Comparison of ENCODE assay signal across 23 cellular contexts in the genomic region with DNA sequence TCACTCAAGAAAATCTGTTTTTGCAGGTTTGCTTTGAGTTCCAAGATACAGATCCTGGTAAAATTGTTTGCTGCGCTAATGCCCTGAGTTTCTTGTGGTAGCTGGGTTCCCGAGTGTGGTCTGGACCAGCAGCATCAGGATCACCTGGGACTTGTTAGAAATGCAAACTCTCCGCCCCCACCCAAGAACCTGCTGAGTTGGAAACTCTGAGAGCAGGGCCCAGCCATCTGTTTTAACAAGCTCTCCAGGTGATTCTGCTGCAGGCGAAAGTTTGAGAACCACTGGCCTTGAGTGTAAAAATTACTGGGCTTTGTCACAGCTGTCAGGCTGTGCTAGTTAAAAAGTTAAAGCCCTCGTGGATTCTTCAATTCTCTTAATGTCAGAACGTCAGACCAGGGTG. TPM values are rescaled to one million over a fixed set of nuclear protein-coding genes. Genes with fewer than 3 reads are reported as not detected.
"Had no signal": no experiment of that assay in that cellular context is flagged by ENCODE, and none has a peak within 500 bp of the region (broad histone marks: within the 10 kb centered on the region; RNA-seq: fewer than 3 reads in every experiment).

No MANE protein-coding gene starts in this region.

- H3K9me3 Mint-ChIP-seq: activated CD4-positive, alpha-beta T cell treated with anti-CD3 and anti-CD28 coated beads, Interleukin-2, amount 10 ng/mL, durations not matched to agents 7 days and 5 days; activated T-cell treated with anti-CD3 and anti-CD28 coated beads, Interleukin-2, amount 50 U/mL, for 72 hours had no signal

- H3K27ac ChIP-seq: brain microvascular endothelial cell, foreskin keratinocyte, left lung, tibial nerve had no signal

- H3K4me3 Mint-ChIP-seq: activated CD4-positive, alpha-beta T cell treated with anti-CD3 and anti-CD28 coated beads, Interleukin-2, amount 10 ng/mL, durations not matched to agents 7 days and 5 days; activated CD8-positive, alpha-beta T cell treated with anti-CD3 and anti-CD28 coated beads, Interleukin-2, amount 10 ng/mL, durations not matched to agents 7 days and 5 days; activated T-cell treated with anti-CD3 and anti-CD28 coated beads, Interleukin-2, amount 50 U/mL, for 72 hours; nephron had no signal

- FAIRE-seq: colon, urothelium cell line had no signal

- H3K4me3 ChIP-seq: left lung, tibial nerve had no signal

- H3K27me3 ChIP-seq: brain microvascular endothelial cell, left lung, tibial nerve had no signal

- H3K27ac Mint-ChIP-seq: activated CD4-positive, alpha-beta T cell treated with anti-CD3 and anti-CD28 coated beads, Interleukin-2, amount 10 ng/mL, durations not matched to agents 7 days and 5 days; activated CD8-positive, alpha-beta T cell treated with anti-CD3 and anti-CD28 coated beads, Interleukin-2, amount 10 ng/mL, durations not matched to agents 7 days and 5 days; activated T-cell treated with anti-CD3 and anti-CD28 coated beads, Interleukin-2, amount 50 U/mL, for 72 hours had no signal

- DNase-seq: activated CD4-positive, alpha-beta T cell treated with anti-CD3 and anti-CD28 coated beads, Interleukin-2, amount 10 ng/mL, durations not matched to agents 7 days and 5 days; activated CD8-positive, alpha-beta memory T cell treated with anti-CD3 and anti-CD28 coated beads, Interleukin-2, amount 50 U/mL, for 48 hours; activated CD8-positive, alpha-beta T cell treated with anti-CD3 and anti-CD28 coated beads, Interleukin-2, amount 10 ng/mL, durations not matched to agents 7 days and 5 days; activated effector memory CD4-positive, alpha-beta T cell treated with anti-CD3 and anti-CD28 coated beads, Interleukin-2, amount 50 U/mL, for 16 hours; activated naive CD4-positive, alpha-beta T cell treated with anti-CD3 and anti-CD28 coated beads, Interleukin-2, amount 50 U/mL, for 16 hours; activated T-cell treated with anti-CD3 and anti-CD28 coated beads, Interleukin-2, amount 50 U/mL, for 72 hours; aorta; brain microvascular endothelial cell; central memory CD4-positive, alpha-beta T cell; foreskin keratinocyte; glutamatergic neuron; left lung; midbrain; stimulated activated CD4-positive, alpha-beta T cell treated with anti-CD3 and anti-CD28 coated beads, Interleukin-12 subunit alpha, Interleukin-12 subunit beta, amount 100 ng/mL, for 4 hours; stimulated activated CD4-positive, alpha-beta T cell treated with anti-CD3 and anti-CD28 coated beads, Interleukin-2, amount 100 ng/mL, for 24 hours; stimulated activated naive CD8-positive, alpha-beta T cell treated with anti-CD3 and anti-CD28 coated beads, Interleukin-15, Interleukin-2, amounts not matched to agents 100 U/mL and 50 U/mL, for 24 hours; substantia nigra; T1000 had no signal

- H3K4me1 ChIP-seq: foreskin keratinocyte, left lung, tibial nerve had no signal

- H3K9me3 ChIP-seq: left lung, tibial nerve had no signal

- H3K36me3 ChIP-seq: brain microvascular endothelial cell, left lung, tibial nerve had no signal

- ATAC-seq: activated CD4-positive, CD25-positive, alpha-beta regulatory T cell treated with anti-CD3 and anti-CD28 coated beads, Interleukin-2, amount 50 U/mL, for 24 hours; activated CD8-positive, alpha-beta T cell treated with anti-CD3 and anti-CD28 coated beads, Interleukin-2, amount 10 ng/mL, durations not matched to agents 7 days and 5 days; activated T-cell treated with anti-CD3 and anti-CD28 coated beads, Interleukin-2, amount 50 U/mL, for 72 hours; foreskin keratinocyte; left lung; stimulated activated naive CD8-positive, alpha-beta T cell treated with anti-CD3 and anti-CD28 coated beads, Interleukin-15, Interleukin-2, amounts not matched to agents 100 U/mL and 50 U/mL, for 24 hours had no signal

- H3K4me1 Mint-ChIP-seq: activated CD4-positive, alpha-beta T cell treated with anti-CD3 and anti-CD28 coated beads, Interleukin-2, amount 10 ng/mL, durations not matched to agents 7 days and 5 days; nephron had no signal

RNA-seq across cellular contexts. Expression of gene KIT, which starts 18.3 kb away (rescaled TPM):
- total RNA-seq: foreskin keratinocyte had no signal
- polyA plus RNA-seq: foreskin keratinocyte had no signal
